In genomic region chr10:83983578-83984255, GRCh38 we compare ENCODE assay signal across 14 cellular contexts.
DNase-seq lines count a peak whose midpoint lies in the region; ATAC-seq and TF ChIP-seq lines count a peak whose summit lies in the region.
"Had no signal": no experiment of that assay in that cellular context is flagged by ENCODE, and none has a peak within 500 bp of the region (broad histone marks: within the 10 kb centered on the region; RNA-seq: fewer than 3 reads in every experiment).

No MANE protein-coding gene starts in this region.

- no peaks in the 10 kb centered on the region for H3K36me3 ChIP-seq in heart left ventricle
- H3K36me3 ChIP-seq: neutrophil, tibial nerve had no signal

- TF ChIP-seq CTCF in epithelial cell of proximal tubule (conservative IDR thresholded peaks at IDR 0.05; ENCODE audit: low read depth, low read length) (no peak), type B pancreatic cell (conservative IDR thresholded peaks at IDR 0.05) (no peak), heart left ventricle (IDR thresholded peaks at IDR 0.05) (no peak)

- peaks cover 16% of the 10 kb centered on the region for H3K4me1 Mint-ChIP-seq in type B pancreatic cell (ENCODE audit: unreplicated experiment)
- no peaks in the 10 kb centered on the region for H3K4me1 Mint-ChIP-seq in activated CD4-positive, alpha-beta memory T cell treated with anti-CD3 and anti-CD28 coated beads for 36 hours (ENCODE audit: low read depth)

- H3K9me3 Mint-ChIP-seq in type B pancreatic cell = no peaks in the 10 kb centered on the region
- H3K9me3 Mint-ChIP-seq in activated CD4-positive, alpha-beta memory T cell treated with anti-CD3 and anti-CD28 coated beads for 36 hours = no peaks in the 10 kb centered on the region
- H3K9me3 Mint-ChIP-seq: activated T-cell treated with anti-CD3 and anti-CD28 coated beads, Interleukin-2, amount 50 U/mL, for 4 hours had no signal

- no peak overlapping the region for H3K27ac ChIP-seq in heart left ventricle
- H3K27ac ChIP-seq: neutrophil, tibial nerve had no signal

- ATAC-seq in heart left ventricle = no peak
- ATAC-seq: activated T-cell treated with anti-CD3 and anti-CD28 coated beads, Interleukin-2, amount 50 U/mL, for 4 hours had no signal

- no peaks in the 10 kb centered on the region for H3K9me3 ChIP-seq in heart left ventricle
- H3K9me3 ChIP-seq: neutrophil, tibial nerve had no signal

- WGBS in heart left ventricle, 4 donors = 56 to 65% (median 60%) methylated on average over 4 of the region's 4 CpGs

- no peaks in the 10 kb centered on the region for H3K36me3 Mint-ChIP-seq in type B pancreatic cell
- H3K36me3 Mint-ChIP-seq in activated CD4-positive, alpha-beta memory T cell treated with anti-CD3 and anti-CD28 coated beads for 36 hours = no peaks in the 10 kb centered on the region

- CTCF ChIA-PET in activated CD4-positive, alpha-beta memory T cell treated with anti-CD3 and anti-CD28 coated beads for 36 hours (lab: Charles Lee) = no interaction called here

- DNase-seq in NOMO-1 treated with DMSO at 0.1 percent for 48 hours (lab: John Stamatoyannopoulos, UW; ENCODE audit: unreplicated experiment) (peak; percentile 32), NOMO-1 treated with dmso at 0.1 percent for 144 hours (lab: John Stamatoyannopoulos, UW; ENCODE audit: unreplicated experiment) (no peak), NCI-H510A (lab: John Stamatoyannopoulos, UW) (peak; percentile 32), epithelial cell of proximal tubule (ENCODE audit: low read depth) (peak; percentile 39), type B pancreatic cell (ENCODE audit: extremely low spot score, unreplicated experiment) (no peak), heart left ventricle (no peak), SKM-1 (lab: John Stamatoyannopoulos, UW; ENCODE audit: unreplicated experiment) (no peak)
- no peak for DNase-seq in activated CD4-positive, alpha-beta memory T cell treated with anti-CD3 and anti-CD28 coated beads for 36 hours
- DNase-seq: ACHN; activated T-cell treated with anti-CD3 and anti-CD28 coated beads, Interleukin-2, amount 50 U/mL, for 4 hours; cerebellar nuclear complex; T-helper 9 cell had no signal

- no peak overlapping the region for H3K27ac Mint-ChIP-seq in type B pancreatic cell
- H3K27ac Mint-ChIP-seq in activated CD4-positive, alpha-beta memory T cell treated with anti-CD3 and anti-CD28 coated beads for 36 hours = no peak overlapping the region

- POLR2A ChIA-PET in activated CD4-positive, alpha-beta memory T cell treated with anti-CD3 and anti-CD28 coated beads for 36 hours (lab: Charles Lee) = interaction anchor here (0.6 kb wide), 1 partner anchor 719 kb away, joined by 3 read pairs; no protein-coding TSS in a partner anchor

- no peak for TF ChIP-seq POLR2A in heart left ventricle (IDR thresholded peaks at IDR 0.05)

- H3K27me3 ChIP-seq in heart left ventricle = no peaks in the 10 kb centered on the region
- H3K27me3 ChIP-seq: neutrophil, tibial nerve had no signal

- H3K4me1 ChIP-seq in heart left ventricle = no peaks in the 10 kb centered on the region
- H3K4me1 ChIP-seq: tibial nerve had no signal

- H3K4me3 Mint-ChIP-seq in type B pancreatic cell = peak overlapping the region; percentile 1
- no peak overlapping the region for H3K4me3 Mint-ChIP-seq in activated CD4-positive, alpha-beta memory T cell treated with anti-CD3 and anti-CD28 coated beads for 36 hours
- H3K4me3 Mint-ChIP-seq: activated T-cell treated with anti-CD3 and anti-CD28 coated beads, Interleukin-2, amount 50 U/mL, for 4 hours had no signal

- intact Hi-C loops in heart left ventricle (cut with DNase I) = no loop called here
- intact Hi-C loops in activated CD4-positive, alpha-beta memory T cell treated with anti-CD3 and anti-CD28 coated beads for 36 hours (cut with micrococcal nuclease) = no loop called here

- no peaks in the 10 kb centered on the region for H3K27me3 Mint-ChIP-seq in type B pancreatic cell
- H3K27me3 Mint-ChIP-seq in activated CD4-positive, alpha-beta memory T cell treated with anti-CD3 and anti-CD28 coated beads for 36 hours = no peaks in the 10 kb centered on the region

- H3K4me3 ChIP-seq in epithelial cell of proximal tubule (ENCODE audit: low read depth, low read length) (no peak overlapping the region), heart left ventricle (no peak overlapping the region)
- H3K4me3 ChIP-seq: tibial nerve had no signal

Comparison
In these comparisons a context has a peak if more than half of its experiments do, and no peak if none do; other contexts are left out.
1. DNase-seq: peak in NOMO-1 treated with DMSO at 0.1 percent for 48 hours (single experiment), NCI-H510A (single experiment) and epithelial cell of proximal tubule (single experiment); none in NOMO-1 treated with dmso at 0.1 percent for 144 hours (single experiment), type B pancreatic cell (single experiment), heart left ventricle (0 of 5), activated CD4-positive, alpha-beta memory T cell treated with anti-CD3 and anti-CD28 coated beads for 36 hours (single experiment) and SKM-1 (single experiment).